Comparison of ENCODE assay signal across 25 cellular contexts in the genomic region with DNA sequence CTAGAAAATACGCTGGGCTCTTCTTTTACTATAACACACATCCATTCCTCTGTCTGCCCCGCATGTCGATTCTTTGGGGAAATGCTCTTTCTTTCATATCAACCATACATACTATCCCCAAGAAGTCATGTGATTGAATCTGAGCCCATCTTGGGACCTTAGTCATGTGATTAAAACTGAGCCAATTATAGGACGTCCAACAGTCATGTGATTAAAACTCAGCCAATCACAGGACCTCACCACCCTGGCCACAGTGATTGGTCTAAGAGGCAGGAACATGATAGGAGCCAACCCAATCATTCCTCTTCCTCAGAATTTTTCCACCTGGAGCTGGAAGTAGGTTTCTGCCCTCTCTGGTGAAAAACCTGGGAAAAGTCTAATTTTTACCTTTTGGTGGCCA.
"Had no signal": no experiment of that assay in that cellular context is flagged by ENCODE, and none has a peak within 500 bp of the region (broad histone marks: within the 10 kb centered on the region; RNA-seq: fewer than 3 reads in every experiment).

No MANE protein-coding gene starts in this region.

- FAIRE-seq: endothelial cell of umbilical vein, kidney had no signal

- DNase-seq: effector CD4-positive, alpha-beta T cell; endodermal cell; erythroblast; foreskin keratinocyte; kidney; left cardiac atrium; left ventricle myocardium superior; mesenchymal stem cell; midbrain; naive B cell; psoas muscle; retina; spleen; stimulated activated CD4-positive, alpha-beta T cell treated with anti-CD3 and anti-CD28 coated beads, Interleukin-15, amount 100 ng/mL, for 24 hours; stimulated activated CD4-positive, alpha-beta T cell treated with anti-CD3 and anti-CD28 coated beads, Interleukin-1b, Interleukin-23, amount 100 ng/mL, for 48 hours; stimulated activated CD4-positive, alpha-beta T cell treated with anti-CD3 and anti-CD28 coated beads, Interleukin-4, amount 100 ng/mL, for 4 hours; stimulated activated naive CD4-positive, alpha-beta T cell treated with Interleukin-2 at 50 U/mL for 16 hours; thyroid gland had no signal

- H3K36me3 Mint-ChIP-seq: naive B cell, type B pancreatic cell had no signal

- H3K36me3 ChIP-seq: neutrophil, spleen, thyroid gland had no signal

- ATAC-seq: foreskin keratinocyte, left cardiac atrium, left ventricle myocardium superior, psoas muscle, sciatic nerve had no signal

- H3K9me3 ChIP-seq: neutrophil, psoas muscle, thyroid gland had no signal

- H3K4me3 ChIP-seq: coronary artery, lung, psoas muscle, spleen, thyroid gland had no signal

- H3K4me1 Mint-ChIP-seq: naive B cell, nephron had no signal

- H3K4me1 ChIP-seq: foreskin keratinocyte, psoas muscle, spleen, thyroid gland had no signal

- H3K27ac ChIP-seq: coronary artery, foreskin keratinocyte, neutrophil, psoas muscle, spleen, thyroid gland had no signal

- H3K4me3 Mint-ChIP-seq: endodermal cell, nephron, type B pancreatic cell had no signal

- H3K27me3 ChIP-seq: foreskin keratinocyte, neutrophil, thyroid gland had no signal

- H3K9me3 Mint-ChIP-seq: endodermal cell, nephron, type B pancreatic cell had no signal

- H3K27ac Mint-ChIP-seq: endodermal cell, naive B cell, nephron, type B pancreatic cell had no signal
